ENCODE assay signal across 9 cellular contexts in genomic region chr18:58135170-58135569, GRCh38.
A peak's percentile ranks its signal among the peaks of the same experiment; 100 is the strongest.
DNase-seq lines count a peak whose midpoint lies in the region; ATAC-seq and TF ChIP-seq lines count a peak whose summit lies in the region.
"Had no signal": no experiment of that assay in that cellular context is flagged by ENCODE, and none has a peak within 500 bp of the region (broad histone marks: within the 10 kb centered on the region; RNA-seq: fewer than 3 reads in every experiment).

No MANE protein-coding gene starts in this region.

- intact Hi-C loops in thyroid gland (cut with DNase I) (loop anchor here (10.0 kb wide), 1 partner anchor 190 kb away; no protein-coding TSS in a partner anchor), Right ventricle myocardium superior (cut with DNase I) (no loop called here)

- H3K4me3 Mint-ChIP-seq in activated CD4-positive, alpha-beta T cell treated with anti-CD3 and anti-CD28 coated beads, Interleukin-2, amount 10 ng/mL, durations not matched to agents 7 days and 5 days = no peak overlapping the region
- H3K4me3 Mint-ChIP-seq in IgD-negative memory B cell = no peak overlapping the region
- peak overlapping the region in 1 of 2 donors; percentile 37 for H3K4me3 Mint-ChIP-seq in effector memory CD8-positive, alpha-beta T cell

- H3K9me3 ChIP-seq in thyroid gland = no peaks in the 10 kb centered on the region

- H3K4me3 ChIP-seq in thyroid gland (replicated peaks in 1 of 3) = no peak overlapping the region

- H3K27me3 Mint-ChIP-seq in activated CD4-positive, alpha-beta T cell treated with anti-CD3 and anti-CD28 coated beads, Interleukin-2, amount 10 ng/mL, durations not matched to agents 7 days and 5 days = peaks cover 13% of the 10 kb centered on the region
- no peaks in the 10 kb centered on the region for H3K27me3 Mint-ChIP-seq in IgD-negative memory B cell
- H3K27me3 Mint-ChIP-seq in effector memory CD8-positive, alpha-beta T cell = peaks cover 20 to 29% of the 10 kb centered on the region in 2 donors

- no peaks in the 10 kb centered on the region for H3K9me3 Mint-ChIP-seq in activated CD4-positive, alpha-beta T cell treated with anti-CD3 and anti-CD28 coated beads, Interleukin-2, amount 10 ng/mL, durations not matched to agents 7 days and 5 days
- H3K9me3 Mint-ChIP-seq in IgD-negative memory B cell = no peaks in the 10 kb centered on the region
- no peaks in the 10 kb centered on the region for H3K9me3 Mint-ChIP-seq in effector memory CD8-positive, alpha-beta T cell

- no peak overlapping the region for H3K27ac Mint-ChIP-seq in activated CD4-positive, alpha-beta T cell treated with anti-CD3 and anti-CD28 coated beads, Interleukin-2, amount 10 ng/mL, durations not matched to agents 7 days and 5 days
- peak overlapping the region in 2 of 3 donors; percentile 50 to 94 for H3K27ac Mint-ChIP-seq in IgD-negative memory B cell
- no peak overlapping the region for H3K27ac Mint-ChIP-seq in effector memory CD8-positive, alpha-beta T cell

- ATAC-seq in effector memory CD8-positive, alpha-beta T cell (replicated peaks) = peak; percentile 90
- no peak for ATAC-seq in Right ventricle myocardium superior (ENCODE audit: poor library complexity)

- WGBS in thyroid gland, 2 donors = 36 to 42% methylated on average over 5 of the region's 5 CpGs

- no peak for TF ChIP-seq CTCF in thyroid gland (IDR thresholded peaks at IDR 0.05)

- CTCF ChIA-PET in activated CD4-positive, alpha-beta T cell treated with anti-CD3 and anti-CD28 coated beads, Interleukin-2, amount 10 ng/mL, durations not matched to agents 7 days and 5 days (lab: Charles Lee) = interaction anchor here (1.2 to 2.1 kb wide), 5 partner anchors 10 to 94 kb away, joined by 3 to 7 read pairs (median 6); partner anchors contain the start of gene NEDD4L

- peaks cover 15% of the 10 kb centered on the region for H3K4me1 Mint-ChIP-seq in activated CD4-positive, alpha-beta T cell treated with anti-CD3 and anti-CD28 coated beads, Interleukin-2, amount 10 ng/mL, durations not matched to agents 7 days and 5 days
- H3K4me1 Mint-ChIP-seq in IgD-negative memory B cell = peaks cover 12 to 16% (median 15%) of the 10 kb centered on the region in 3 donors
- H3K4me1 Mint-ChIP-seq in effector memory CD8-positive, alpha-beta T cell (ENCODE audit: low read depth in 2 of 2) = peaks cover 10% of the 10 kb centered on the region in 2 donors

- POLR2A ChIA-PET in activated CD4-positive, alpha-beta T cell treated with anti-CD3 and anti-CD28 coated beads, Interleukin-2, amount 10 ng/mL, durations not matched to agents 7 days and 5 days (lab: Charles Lee) = interaction anchor here (0.7 kb wide), 1 partner anchor 309 kb away, joined by 4 read pairs; no protein-coding TSS in a partner anchor

- H3K36me3 Mint-ChIP-seq in activated CD4-positive, alpha-beta T cell treated with anti-CD3 and anti-CD28 coated beads, Interleukin-2, amount 10 ng/mL, durations not matched to agents 7 days and 5 days (ENCODE audit: low read depth) = no peaks in the 10 kb centered on the region
- H3K36me3 Mint-ChIP-seq in IgD-negative memory B cell = peaks cover 2% of the 10 kb centered on the region
- H3K36me3 Mint-ChIP-seq in effector memory CD8-positive, alpha-beta T cell (ENCODE audit: insufficient read depth) = no peaks in the 10 kb centered on the region

- H3K36me3 ChIP-seq in thyroid gland = no peaks in the 10 kb centered on the region
- H3K36me3 ChIP-seq: WERI-Rb-1 had no signal

- DNase-seq in activated CD4-positive, alpha-beta T cell treated with anti-CD3 and anti-CD28 coated beads, Interleukin-2, amount 10 ng/mL, durations not matched to agents 7 days and 5 days = peak; percentile 21
- DNase-seq in activated CD4-positive, alpha-beta T cell treated with anti-CD3 and anti-CD28 coated beads for 4 hours = no peak
- DNase-seq in effector memory CD8-positive, alpha-beta T cell = no peak
- DNase-seq in thyroid gland = no peak
- DNase-seq in activated naive CD4-positive, alpha-beta T cell (lab: John Stamatoyannopoulos, UW) = no peak
- no peak for DNase-seq in stimulated activated CD4-positive, alpha-beta T cell treated with anti-CD3 and anti-CD28 coated beads, Interleukin-2, amount 100 ng/mL, for 24 hours
- DNase-seq in Right ventricle myocardium superior = no peak

- TF ChIP-seq POLR2A in thyroid gland (IDR thresholded peaks at IDR 0.05) = no peak

- H3K27ac ChIP-seq in thyroid gland = peak overlapping the region in 2 of 3 donors; percentile 80 to 81
- H3K27ac ChIP-seq: WERI-Rb-1 had no signal

- H3K4me1 ChIP-seq in thyroid gland = peaks cover 22 to 24% of the 10 kb centered on the region in 2 donors

- H3K27me3 ChIP-seq in thyroid gland = no peaks in the 10 kb centered on the region

Comparison
In these comparisons a context has a peak if more than half of its experiments do, and no peak if none do; other contexts are left out.
1. H3K27ac Mint-ChIP-seq: peak in IgD-negative memory B cell (2 of 3); none in activated CD4-positive, alpha-beta T cell treated with anti-CD3 and anti-CD28 coated beads, Interleukin-2, amount 10 ng/mL, durations not matched to agents 7 days and 5 days (single experiment) and effector memory CD8-positive, alpha-beta T cell (0 of 2).